Comparison of ENCODE assay signal across 1 cellular context in genomic region chr6:7691675-7692452, GRCh38.
A peak's percentile ranks its signal among the peaks of the same experiment; 100 is the strongest.
TF ChIP-seq lines count a peak whose summit lies in the region.

No MANE protein-coding gene starts in this region.

TF ChIP-seq in K562, 482 proteins besides CTCF, POLR2A, EP300 and RAD21 (continued from another document):
- TF ChIP-seq CHD7 (IDR thresholded peaks at IDR 0.05; ENCODE audit: low read depth, low read length) (no peak), ZBTB7A (IDR thresholded peaks at IDR 0.05; ENCODE audit: borderline replicate concordance, control insufficient read depth, low read depth, low read length) (no peak), MED1 (CRISPR knock-in tag; IDR thresholded peaks at IDR 0.05; ENCODE audit: borderline replicate concordance) (no peak), ZNF165 (CRISPR knock-in tag; IDR thresholded peaks at IDR 0.05; ENCODE audit: borderline replicate concordance) (no peak), HNRNPH1 (optimal IDR thresholded peaks at IDR 0.05; ENCODE audit: low read depth, low read length) (no peak), ZNF830 (CRISPR knock-in tag; IDR thresholded peaks at IDR 0.05) (no peak), CBFB (CRISPR knock-in tag; IDR thresholded peaks at IDR 0.05) (no peak), ATF1 (CRISPR knock-in tag; IDR thresholded peaks at IDR 0.05) (no peak), ATF1 (tag; IDR thresholded peaks at IDR 0.05) (peak; percentile 25; the same call in 1 of the 2 replicates), E2F6 (IDR thresholded peaks at IDR 0.05; ENCODE audit: borderline replicate concordance in 1 of 2, extremely low read depth in 1 of 2, insufficient read depth in 1 of 2, insufficient read length in 1 of 2, low read depth in 1 of 2, low read length in 1 of 2, poor library complexity in 1 of 2, severe bottlenecking in 1 of 2) (no peak), E2F8 (IDR thresholded peaks at IDR 0.05; ENCODE audit: low read depth, partially characterized antibody) (no peak), ZNF395 (CRISPR knock-in tag; IDR thresholded peaks at IDR 0.05) (no peak), E4F1 (CRISPR knock-in tag; IDR thresholded peaks at IDR 0.05; ENCODE audit: borderline replicate concordance) (no peak)
